1 cellular context compared by ENCODE assay signal in genomic region chr7:46534593-46535271, GRCh38.
TF ChIP-seq lines count a peak whose summit lies in the region.

No MANE protein-coding gene starts in this region.

TF ChIP-seq in SK-N-SH, 30 proteins besides CTCF, POLR2A, EP300 and RAD21 (continued from another document):
- no peak for TF ChIP-seq NRF1 (IDR thresholded peaks at IDR 0.05; ENCODE audit: low read depth, low read length)
- TF ChIP-seq JUND (IDR thresholded peaks at IDR 0.05): no peak
TF ChIP-seq in SK-N-SH: peak in this region for 0.
